Comparison of ENCODE assay signal across 14 cellular contexts in the genomic region with DNA sequence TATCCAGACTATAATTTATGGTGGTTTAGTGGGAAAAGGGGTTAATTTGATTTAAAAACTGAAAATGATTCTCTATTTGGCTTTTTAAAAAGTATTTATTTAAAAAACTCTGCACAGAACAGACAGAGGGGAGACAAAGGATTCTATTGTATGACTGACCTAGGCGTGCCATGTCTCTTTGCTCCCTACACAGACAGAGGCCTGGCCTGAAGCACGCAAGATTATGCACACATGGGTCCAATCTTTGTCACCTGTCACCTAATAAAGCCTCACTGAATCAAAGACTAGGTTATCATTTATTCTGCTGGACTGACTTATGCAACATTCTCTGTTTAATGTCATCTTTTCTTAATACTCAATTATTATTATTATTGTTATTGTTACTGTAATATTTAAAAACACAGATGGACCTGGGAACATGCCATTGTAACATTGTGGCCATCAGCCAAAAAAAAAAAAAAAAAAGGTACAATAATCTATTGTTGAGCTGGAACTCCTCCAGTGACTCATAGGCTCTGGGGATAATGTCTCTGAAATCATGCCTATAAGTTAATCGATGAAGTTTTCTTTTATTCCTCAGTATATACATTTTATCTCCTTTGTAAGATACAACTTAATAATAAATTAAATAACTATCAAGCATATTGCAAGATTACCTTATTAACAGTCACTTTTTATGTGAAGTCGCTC.
A peak's percentile ranks its signal among the peaks of the same experiment; 100 is the strongest.
DNase-seq lines count a peak whose midpoint lies in the region; ATAC-seq and FAIRE-seq lines count a peak whose summit lies in the region.
"Had no signal": no experiment of that assay in that cellular context is flagged by ENCODE, and none has a peak within 500 bp of the region (broad histone marks: within the 10 kb centered on the region; RNA-seq: fewer than 3 reads in every experiment).

No MANE protein-coding gene starts in this region.

- peaks cover 11% of the 10 kb centered on the region for H3K36me3 Mint-ChIP-seq in activated naive CD4-positive, alpha-beta T cell treated with anti-CD3 and anti-CD28 coated beads, Interleukin-2, amount 10 ng/mL, durations not matched to agents 7 days and 5 days
- no peaks in the 10 kb centered on the region for H3K36me3 Mint-ChIP-seq in stimulated activated effector memory CD8-positive, alpha-beta T cell treated with anti-CD3 and anti-CD28 coated beads, Interleukin-12 subunit alpha, Interleukin-12 subunit beta, amount 100 ng/mL, for 72 hours

- H3K4me3 Mint-ChIP-seq in activated naive CD4-positive, alpha-beta T cell treated with anti-CD3 and anti-CD28 coated beads, Interleukin-2, amount 10 ng/mL, durations not matched to agents 7 days and 5 days = peak overlapping the region; percentile 42
- H3K4me3 Mint-ChIP-seq in stimulated activated effector memory CD8-positive, alpha-beta T cell treated with anti-CD3 and anti-CD28 coated beads, Interleukin-12 subunit alpha, Interleukin-12 subunit beta, amount 100 ng/mL, for 72 hours = peak overlapping the region; percentile 72

- H3K27me3 Mint-ChIP-seq in activated naive CD4-positive, alpha-beta T cell treated with anti-CD3 and anti-CD28 coated beads, Interleukin-2, amount 10 ng/mL, durations not matched to agents 7 days and 5 days = no peaks in the 10 kb centered on the region

- ATAC-seq in stimulated activated effector memory CD8-positive, alpha-beta T cell treated with anti-CD3 and anti-CD28 coated beads, Interleukin-12 subunit alpha, Interleukin-12 subunit beta, amount 100 ng/mL, for 72 hours = no peak

- DNase-seq in activated naive CD4-positive, alpha-beta T cell treated with anti-CD3 and anti-CD28 coated beads, Interleukin-2, amount 10 ng/mL, durations not matched to agents 7 days and 5 days = no peak
- no peak for DNase-seq in activated naive CD4-positive, alpha-beta T cell treated with Interleukin-2 at 50 U/mL for 16 hours
- DNase-seq in SK-MEL-5 (ENCODE audit: low read depth, low spot score) = peak; percentile 7
- no peak for DNase-seq in stimulated activated effector memory CD8-positive, alpha-beta T cell treated with anti-CD3 and anti-CD28 coated beads, Interleukin-12 subunit alpha, Interleukin-12 subunit beta, amount 100 ng/mL, for 72 hours (ENCODE audit: low spot score in 2 of 2)
- DNase-seq in NCI-H510A (lab: John Stamatoyannopoulos, UW) = no peak
- no peak for DNase-seq in stimulated activated naive CD4-positive, alpha-beta T cell treated with Interleukin-2 at 50 U/mL for 16 hours (lab: John Stamatoyannopoulos, UW)
- no peak for DNase-seq in SKM-1 (lab: John Stamatoyannopoulos, UW; ENCODE audit: unreplicated experiment)
- DNase-seq: amygdala; head of caudate nucleus; NCI-H446 treated with DMSO at 0.1 percent for 48 hours; ovary; SHP77 treated with DMSO at 0.1 percent for 48 hours; stimulated activated CD4-positive, alpha-beta T cell treated with anti-CD3 and anti-CD28 coated beads, Interleukin-15, amount 100 ng/mL, for 24 hours had no signal

- CTCF ChIA-PET in activated naive CD4-positive, alpha-beta T cell treated with anti-CD3 and anti-CD28 coated beads, Interleukin-2, amount 10 ng/mL, durations not matched to agents 7 days and 5 days (lab: Charles Lee) = interaction anchor here (1.1 to 2.1 kb wide), 3 partner anchors 10 to 103 kb away, joined by 3 to 7 read pairs (median 4); no protein-coding TSS in a partner anchor

- peaks cover 89% of the 10 kb centered on the region for H3K4me1 Mint-ChIP-seq in activated naive CD4-positive, alpha-beta T cell treated with anti-CD3 and anti-CD28 coated beads, Interleukin-2, amount 10 ng/mL, durations not matched to agents 7 days and 5 days
- peaks cover 75% of the 10 kb centered on the region for H3K4me1 Mint-ChIP-seq in stimulated activated effector memory CD8-positive, alpha-beta T cell treated with anti-CD3 and anti-CD28 coated beads, Interleukin-12 subunit alpha, Interleukin-12 subunit beta, amount 100 ng/mL, for 72 hours

- peak overlapping the region; percentile 99 for H3K27ac Mint-ChIP-seq in activated naive CD4-positive, alpha-beta T cell treated with anti-CD3 and anti-CD28 coated beads, Interleukin-2, amount 10 ng/mL, durations not matched to agents 7 days and 5 days
- peak overlapping the region; percentile 95 for H3K27ac Mint-ChIP-seq in stimulated activated effector memory CD8-positive, alpha-beta T cell treated with anti-CD3 and anti-CD28 coated beads, Interleukin-12 subunit alpha, Interleukin-12 subunit beta, amount 100 ng/mL, for 72 hours

- in situ Hi-C loops in SK-MEL-5 (cut with HindIII; ENCODE audit: low pct_unique_long_range_greater_than_20kb, low sequenced_read_pairs) = no loop called here

- peak; percentile 37 for FAIRE-seq in endometrium (lab: Jason Lieb, UNC)

- no peaks in the 10 kb centered on the region for H3K9me3 Mint-ChIP-seq in activated naive CD4-positive, alpha-beta T cell treated with anti-CD3 and anti-CD28 coated beads, Interleukin-2, amount 10 ng/mL, durations not matched to agents 7 days and 5 days
- no peaks in the 10 kb centered on the region for H3K9me3 Mint-ChIP-seq in stimulated activated effector memory CD8-positive, alpha-beta T cell treated with anti-CD3 and anti-CD28 coated beads, Interleukin-12 subunit alpha, Interleukin-12 subunit beta, amount 100 ng/mL, for 72 hours
